ENCODE assay signal across 9 cellular contexts in the genomic region with DNA sequence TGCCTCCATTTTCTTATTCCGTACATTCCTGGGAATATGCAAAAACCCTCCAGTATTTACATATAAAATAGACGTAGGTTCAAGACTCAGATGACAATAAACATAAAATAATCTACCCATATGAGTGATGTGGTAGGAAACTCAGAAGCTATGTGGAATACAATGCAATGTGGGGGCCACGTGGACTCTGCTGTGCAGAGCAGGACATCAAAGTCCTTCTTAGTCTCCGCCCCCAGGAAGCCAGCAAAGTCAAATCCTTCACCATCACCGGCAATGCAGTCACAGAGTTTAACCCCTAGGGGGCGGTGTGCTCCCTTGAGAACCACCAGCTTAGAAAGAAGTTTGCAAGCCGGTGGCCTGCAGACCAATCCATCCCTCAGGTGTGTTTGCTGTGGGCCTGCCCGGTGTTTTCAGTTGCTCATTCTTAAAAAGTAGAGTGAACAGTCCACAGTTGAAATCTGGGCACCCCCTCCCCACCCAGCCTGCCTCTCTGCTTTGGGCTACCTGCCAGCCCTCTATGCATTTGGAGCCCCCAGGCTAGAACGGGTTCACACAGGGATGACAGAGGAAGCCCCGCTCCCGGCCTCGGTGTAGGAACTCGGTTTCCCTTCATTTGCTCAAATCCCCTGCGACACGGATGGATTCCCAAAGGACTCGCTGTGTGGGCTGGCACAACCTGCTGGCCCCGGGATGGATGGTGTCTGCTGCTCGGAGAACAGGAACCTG. TPM values are rescaled to one million over a fixed set of nuclear protein-coding genes. Genes with fewer than 3 reads are reported as not detected.
DNase-seq lines count a peak whose midpoint lies in the region; ATAC-seq and TF ChIP-seq lines count a peak whose summit lies in the region.
"Had no signal": no experiment of that assay in that cellular context is flagged by ENCODE, and none has a peak within 500 bp of the region (broad histone marks: within the 10 kb centered on the region; RNA-seq: fewer than 3 reads in every experiment).

No MANE protein-coding gene starts in this region.

- H3K36me3 Mint-ChIP-seq in Caco-2 (ENCODE audit: insufficient read depth, unreplicated experiment), result peaks cover 7% of the 10 kb centered on the region
- peaks cover 53% of the 10 kb centered on the region for H3K36me3 Mint-ChIP-seq in endodermal cell (ENCODE audit: low read depth)
- H3K36me3 Mint-ChIP-seq: activated naive CD4-positive, alpha-beta T cell treated with anti-CD3 and anti-CD28 coated beads, Interleukin-2, amount 50 U/mL, for 24 hours had no signal

- DNase-seq in Caco-2 (peak; percentile 94 to 95), HK-2 (ENCODE audit: unreplicated experiment) (peak; percentile 77), NOMO-1 (lab: John Stamatoyannopoulos, UW; ENCODE audit: unreplicated experiment in 2 of 2) (peak; percentile 77 to 87), endodermal cell (peak; percentile 94), midbrain (lab: John Stamatoyannopoulos, UW) (peak; percentile 73)
- peak; percentile 88 for DNase-seq in activated CD8-positive, alpha-beta memory T cell treated with anti-CD3 and anti-CD28 coated beads for 24 hours
- DNase-seq in stimulated activated CD8-positive, alpha-beta memory T cell treated with anti-CD3 and anti-CD28 coated beads, Interleukin-4, amount 100 ng/mL, for 24 hours (ENCODE audit: low read depth), result peak; percentile 62

- H3K9ac ChIP-seq in endodermal cell (ENCODE audit: extremely low read depth, low read length, poor library complexity, severe bottlenecking), result no peak overlapping the region

- 67 to 80% methylated on average over 13 to 18 of the region's 18 CpGs for WGBS in endodermal cell (ENCODE audit: insufficient coverage in 1 of 2, insufficient read length in 1 of 2), 2 experiments

- peaks cover 12% of the 10 kb centered on the region for H3K4me1 ChIP-seq in Caco-2
- H3K4me1 ChIP-seq in endodermal cell (ENCODE audit: control insufficient read depth, insufficient read depth, low read length), result peaks cover 7% of the 10 kb centered on the region

- H3K4me1 Mint-ChIP-seq in Caco-2 (ENCODE audit: low read depth, unreplicated experiment) (peaks cover 9% of the 10 kb centered on the region), endodermal cell (peaks cover 11% of the 10 kb centered on the region)

- BruUV-seq in Caco-2 (replicated peaks; lab: Mats Ljungman, UMichigan), result no TSS peak

- H3K4me3 ChIP-seq in Caco-2 (ENCODE audit: low read depth, low read length) (no peak overlapping the region), endodermal cell (ENCODE audit: low read length) (no peak overlapping the region)

- H3K36me3 ChIP-seq in Caco-2 (ENCODE audit: control insufficient read depth, insufficient read depth, low read length), result no peaks in the 10 kb centered on the region
- peaks cover 44% of the 10 kb centered on the region for H3K36me3 ChIP-seq in endodermal cell (ENCODE audit: control insufficient read depth, insufficient read depth, low read length)

- peak overlapping the region; percentile 45 for H3K27ac ChIP-seq in endodermal cell (ENCODE audit: low read depth, low read length)

- no peak for ATAC-seq in GM21529 (IDR thresholded peaks at IDR 0.05; ENCODE audit: unreplicated experiment)

- H3K27me3 Mint-ChIP-seq in Caco-2 (ENCODE audit: insufficient read depth, unreplicated experiment) (no peaks in the 10 kb centered on the region), endodermal cell (ENCODE audit: insufficient read depth) (no peaks in the 10 kb centered on the region)
- H3K27me3 Mint-ChIP-seq: activated naive CD4-positive, alpha-beta T cell treated with anti-CD3 and anti-CD28 coated beads, Interleukin-2, amount 50 U/mL, for 24 hours had no signal

- TF ChIP-seq CTCF in Caco-2 (IDR thresholded peaks at IDR 0.05; ENCODE audit: insufficient read depth in 1 of 2, low read depth in 1 of 2, low read length in 1 of 2, severe bottlenecking in 1 of 2, unreplicated experiment in 1 of 2) (peak; percentile 99 to 100), endodermal cell (conservative IDR thresholded peaks at IDR 0.05) (peak; percentile 96)

- POLR2A ChIA-PET in Caco-2 (lab: Charles Lee), result interaction anchor here (0.6 kb wide), 1 partner anchor 153 kb away, joined by 15 read pairs; no protein-coding TSS in a partner anchor

- intact Hi-C loops in Caco-2 (cut with micrococcal nuclease; ENCODE audit: unreplicated experiment), result loop anchor here (1.0 to 10.0 kb wide), 5 partner anchors 57 to 896 kb away; no protein-coding TSS in a partner anchor

- no peaks in the 10 kb centered on the region for H3K9me3 Mint-ChIP-seq in Caco-2 (ENCODE audit: unreplicated experiment)
- peaks cover 15% of the 10 kb centered on the region for H3K9me3 Mint-ChIP-seq in endodermal cell
- H3K9me3 Mint-ChIP-seq: activated naive CD4-positive, alpha-beta T cell treated with anti-CD3 and anti-CD28 coated beads, Interleukin-2, amount 50 U/mL, for 24 hours had no signal

- H3K4me3 Mint-ChIP-seq in Caco-2 (ENCODE audit: unreplicated experiment), result no peak overlapping the region
- no peak overlapping the region for H3K4me3 Mint-ChIP-seq in endodermal cell
- H3K4me3 Mint-ChIP-seq: activated naive CD4-positive, alpha-beta T cell treated with anti-CD3 and anti-CD28 coated beads, Interleukin-2, amount 50 U/mL, for 24 hours had no signal

- no peak overlapping the region for H3K27ac Mint-ChIP-seq in Caco-2 (ENCODE audit: unreplicated experiment)
- H3K27ac Mint-ChIP-seq in endodermal cell, result no peak overlapping the region
- H3K27ac Mint-ChIP-seq: activated naive CD4-positive, alpha-beta T cell treated with anti-CD3 and anti-CD28 coated beads, Interleukin-2, amount 50 U/mL, for 24 hours had no signal

- no peaks in the 10 kb centered on the region for H3K27me3 ChIP-seq in Caco-2 (replicated peaks; ENCODE audit: control insufficient read depth, insufficient read depth, low read length)
- H3K27me3 ChIP-seq in endodermal cell (ENCODE audit: control insufficient read depth, insufficient read depth, low read length, poor library complexity, severe bottlenecking), result no peaks in the 10 kb centered on the region

- CTCF ChIA-PET in Caco-2 (lab: Charles Lee), result interaction anchor here (0.6 to 1.6 kb wide), 18 partner anchors 17 to 971 kb away, joined by 3 to 19 read pairs (median 4); no protein-coding TSS in a partner anchor

- H3K9me3 ChIP-seq in Caco-2 (no peaks in the 10 kb centered on the region), endodermal cell (ENCODE audit: control insufficient read depth, low read length) (peaks cover 16% of the 10 kb centered on the region)

RNA-seq across cellular contexts. Expression of a gene that starts 59.9 kb away (rescaled TPM):
- total RNA-seq in Caco-2 (2022) (48.6 and 66.1 TPM in 2 replicates), endodermal cell (100 to 1,000 TPM in 1 of 2 donors, 10 to 100 TPM in 1; 75.7 to 146 TPM)
- 55.0 TPM for polyA plus RNA-seq in endodermal cell (2013, experiment 1 of 2)
- polyA plus RNA-seq in endodermal cell (2013, experiment 2 of 2), result 66.7 TPM
